ENCODE assay signal across 1 cellular context in genomic region chr17:17812211-17813054, GRCh38.
TF ChIP-seq lines count a peak whose summit lies in the region.

No MANE protein-coding gene starts in this region.

TF ChIP-seq in HepG2, 621 proteins besides CTCF, POLR2A, EP300 and RAD21 (continued from another document and continues in another):
- TF ChIP-seq, protein P1, sequence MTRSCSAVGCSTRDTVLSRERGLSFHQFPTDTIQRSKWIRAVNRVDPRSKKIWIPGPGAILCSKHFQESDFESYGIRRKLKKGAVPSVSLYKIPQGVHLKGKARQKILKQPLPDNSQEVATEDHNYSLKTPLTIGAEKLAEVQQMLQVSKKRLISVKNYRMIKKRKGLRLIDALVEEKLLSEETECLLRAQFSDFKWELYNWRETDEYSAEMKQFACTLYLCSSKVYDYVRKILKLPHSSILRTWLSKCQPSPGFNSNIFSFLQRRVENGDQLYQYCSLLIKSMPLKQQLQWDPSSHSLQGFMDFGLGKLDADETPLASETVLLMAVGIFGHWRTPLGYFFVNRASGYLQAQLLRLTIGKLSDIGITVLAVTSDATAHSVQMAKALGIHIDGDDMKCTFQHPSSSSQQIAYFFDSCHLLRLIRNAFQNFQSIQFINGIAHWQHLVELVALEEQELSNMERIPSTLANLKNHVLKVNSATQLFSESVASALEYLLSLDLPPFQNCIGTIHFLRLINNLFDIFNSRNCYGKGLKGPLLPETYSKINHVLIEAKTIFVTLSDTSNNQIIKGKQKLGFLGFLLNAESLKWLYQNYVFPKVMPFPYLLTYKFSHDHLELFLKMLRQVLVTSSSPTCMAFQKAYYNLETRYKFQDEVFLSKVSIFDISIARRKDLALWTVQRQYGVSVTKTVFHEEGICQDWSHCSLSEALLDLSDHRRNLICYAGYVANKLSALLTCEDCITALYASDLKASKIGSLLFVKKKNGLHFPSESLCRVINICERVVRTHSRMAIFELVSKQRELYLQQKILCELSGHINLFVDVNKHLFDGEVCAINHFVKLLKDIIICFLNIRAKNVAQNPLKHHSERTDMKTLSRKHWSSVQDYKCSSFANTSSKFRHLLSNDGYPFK (CRISPR knock-in tag; IDR thresholded peaks at IDR 0.05; ENCODE audit: borderline replicate concordance) = no peak
- TF ChIP-seq NR2F2 (IDR thresholded peaks at IDR 0.05; ENCODE audit: borderline replicate concordance, low read depth) (peak; percentile 60; the same call in 1 of the 2 replicates), NCOA2 (CRISPR knock-in tag; IDR thresholded peaks at IDR 0.05) (no peak), ZNF432 (CRISPR knock-in tag; IDR thresholded peaks at IDR 0.05; ENCODE audit: borderline replicate concordance) (no peak), FOXJ3 (CRISPR knock-in tag; IDR thresholded peaks at IDR 0.05; ENCODE audit: borderline replicate concordance) (0 out of 2 replicates have a peak, but pooled peaks have one; percentile 24), ZFP1 (CRISPR knock-in tag; IDR thresholded peaks at IDR 0.05) (no peak), ATF1 (CRISPR knock-in tag; IDR thresholded peaks at IDR 0.05) (no peak), ZIK1 (CRISPR knock-in tag; IDR thresholded peaks at IDR 0.05; ENCODE audit: borderline replicate concordance, low read depth) (no peak), PHF20 (CRISPR knock-in tag; IDR thresholded peaks at IDR 0.05) (0 out of 2 replicates have a peak, but pooled peaks have one; percentile 31), WIZ (CRISPR knock-in tag; IDR thresholded peaks at IDR 0.05) (0 out of 2 replicates have a peak, but pooled peaks have one; percentile 22), MXD4 (CRISPR knock-in tag; IDR thresholded peaks at IDR 0.05) (peak; percentile 15; the same call in 1 of the 2 replicates), ZNF430 (CRISPR knock-in tag; IDR thresholded peaks at IDR 0.05) (no peak), PTBP1 (IDR thresholded peaks at IDR 0.05; ENCODE audit: low read depth, low read length, poor library complexity, severe bottlenecking) (peak; percentile 64), USF2 (IDR thresholded peaks at IDR 0.05; ENCODE audit: low read depth, low read length) (no peak), USF2 (CRISPR knock-in tag; IDR thresholded peaks at IDR 0.05; ENCODE audit: borderline replicate concordance) (no peak), TP53 (CRISPR knock-in tag; conservative IDR thresholded peaks at IDR 0.05) (no peak), PITX1 (CRISPR knock-in tag; IDR thresholded peaks at IDR 0.05) (no peak), ZNF878 (CRISPR knock-in tag; IDR thresholded peaks at IDR 0.05) (0 out of 2 replicates have a peak, but pooled peaks have one; percentile 12), ZNF784 (CRISPR knock-in tag; IDR thresholded peaks at IDR 0.05; ENCODE audit: borderline replicate concordance) (no peak), ZNF556 (CRISPR knock-in tag; IDR thresholded peaks at IDR 0.05; ENCODE audit: borderline replicate concordance) (0 out of 2 replicates have a peak, but pooled peaks have one; percentile 37), ZSCAN22 (CRISPR knock-in tag; IDR thresholded peaks at IDR 0.05) (no peak), BORCS8-MEF2B (CRISPR knock-in tag; IDR thresholded peaks at IDR 0.05) (peak; percentile 15; the same call in 1 of the 2 replicates), YEATS4 (CRISPR knock-in tag; IDR thresholded peaks at IDR 0.05; ENCODE audit: borderline replicate concordance) (0 out of 2 replicates have a peak, but pooled peaks have one; percentile 39), IRF9 (CRISPR knock-in tag; IDR thresholded peaks at IDR 0.05; ENCODE audit: borderline replicate concordance) (0 out of 2 replicates have a peak, but pooled peaks have one; percentile 56), IRF1 (CRISPR knock-in tag; IDR thresholded peaks at IDR 0.05; ENCODE audit: low read depth) (no peak), SRSF4 (IDR thresholded peaks at IDR 0.05; ENCODE audit: low read depth, low read length, poor library complexity, severe bottlenecking) (no peak), ZSCAN31 (CRISPR knock-in tag; IDR thresholded peaks at IDR 0.05; ENCODE audit: low read depth) (peak; percentile 79; the same call in 1 of the 2 replicates), TOE1 (CRISPR knock-in tag; IDR thresholded peaks at IDR 0.05) (no peak), ZNF672 (CRISPR knock-in tag; IDR thresholded peaks at IDR 0.05) (no peak), SMAD9 (CRISPR knock-in tag; IDR thresholded peaks at IDR 0.05) (no peak), U2AF1 (optimal IDR thresholded peaks at IDR 0.05; ENCODE audit: low read depth, low read length) (peak; percentile 57), RBM39 (IDR thresholded peaks at IDR 0.05; ENCODE audit: low read depth, low read length, poor library complexity, severe bottlenecking) (peak; percentile 34), KDM4B (CRISPR knock-in tag; IDR thresholded peaks at IDR 0.05) (no peak), SALL1 (CRISPR knock-in tag; IDR thresholded peaks at IDR 0.05) (no peak; the same call in 1 of the 2 replicates), PRPF4 (IDR thresholded peaks at IDR 0.05; ENCODE audit: low read depth, low read length, poor library complexity, severe bottlenecking) (no peak), SNAI1 (CRISPR knock-in tag; IDR thresholded peaks at IDR 0.05; ENCODE audit: borderline replicate concordance) (no peak), ZNF431 (CRISPR knock-in tag; IDR thresholded peaks at IDR 0.05; ENCODE audit: borderline replicate concordance, low read depth) (no peak), MAX (IDR thresholded peaks at IDR 0.05) (peak; percentile 58; the same call in 1 of the 2 replicates), ZEB1 (IDR thresholded peaks at IDR 0.05; ENCODE audit: insufficient replicate concordance, low read depth) (peak; percentile 41)
- TF ChIP-seq, protein P2, sequence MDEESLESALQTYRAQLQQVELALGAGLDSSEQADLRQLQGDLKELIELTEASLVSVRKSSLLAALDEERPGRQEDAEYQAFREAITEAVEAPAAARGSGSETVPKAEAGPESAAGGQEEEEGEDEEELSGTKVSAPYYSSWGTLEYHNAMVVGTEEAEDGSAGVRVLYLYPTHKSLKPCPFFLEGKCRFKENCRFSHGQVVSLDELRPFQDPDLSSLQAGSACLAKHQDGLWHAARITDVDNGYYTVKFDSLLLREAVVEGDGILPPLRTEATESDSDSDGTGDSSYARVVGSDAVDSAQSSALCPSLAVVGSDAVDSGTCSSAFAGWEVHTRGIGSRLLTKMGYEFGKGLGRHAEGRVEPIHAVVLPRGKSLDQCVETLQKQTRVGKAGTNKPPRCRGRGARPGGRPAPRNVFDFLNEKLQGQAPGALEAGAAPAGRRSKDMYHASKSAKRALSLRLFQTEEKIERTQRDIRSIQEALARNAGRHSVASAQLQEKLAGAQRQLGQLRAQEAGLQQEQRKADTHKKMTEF (CRISPR knock-in tag; IDR thresholded peaks at IDR 0.05) = peak; percentile 55; the same call in 1 of the 2 replicates
- TF ChIP-seq, protein P3, sequence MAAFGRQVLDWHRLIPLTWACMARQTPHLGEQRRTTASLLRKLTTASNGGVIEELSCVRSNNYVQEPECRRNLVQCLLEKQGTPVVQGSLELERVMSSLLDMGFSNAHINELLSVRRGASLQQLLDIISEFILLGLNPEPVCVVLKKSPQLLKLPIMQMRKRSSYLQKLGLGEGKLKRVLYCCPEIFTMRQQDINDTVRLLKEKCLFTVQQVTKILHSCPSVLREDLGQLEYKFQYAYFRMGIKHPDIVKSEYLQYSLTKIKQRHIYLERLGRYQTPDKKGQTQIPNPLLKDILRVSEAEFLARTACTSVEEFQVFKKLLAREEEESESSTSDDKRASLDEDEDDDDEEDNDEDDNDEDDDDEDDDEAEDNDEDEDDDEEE (CRISPR knock-in tag; IDR thresholded peaks at IDR 0.05) = no peak
- TF ChIP-seq, protein P4, sequence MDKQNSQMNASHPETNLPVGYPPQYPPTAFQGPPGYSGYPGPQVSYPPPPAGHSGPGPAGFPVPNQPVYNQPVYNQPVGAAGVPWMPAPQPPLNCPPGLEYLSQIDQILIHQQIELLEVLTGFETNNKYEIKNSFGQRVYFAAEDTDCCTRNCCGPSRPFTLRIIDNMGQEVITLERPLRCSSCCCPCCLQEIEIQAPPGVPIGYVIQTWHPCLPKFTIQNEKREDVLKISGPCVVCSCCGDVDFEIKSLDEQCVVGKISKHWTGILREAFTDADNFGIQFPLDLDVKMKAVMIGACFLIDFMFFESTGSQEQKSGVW (CRISPR knock-in tag; IDR thresholded peaks at IDR 0.05; ENCODE audit: borderline replicate concordance) = no peak
- TF ChIP-seq, protein P5, sequence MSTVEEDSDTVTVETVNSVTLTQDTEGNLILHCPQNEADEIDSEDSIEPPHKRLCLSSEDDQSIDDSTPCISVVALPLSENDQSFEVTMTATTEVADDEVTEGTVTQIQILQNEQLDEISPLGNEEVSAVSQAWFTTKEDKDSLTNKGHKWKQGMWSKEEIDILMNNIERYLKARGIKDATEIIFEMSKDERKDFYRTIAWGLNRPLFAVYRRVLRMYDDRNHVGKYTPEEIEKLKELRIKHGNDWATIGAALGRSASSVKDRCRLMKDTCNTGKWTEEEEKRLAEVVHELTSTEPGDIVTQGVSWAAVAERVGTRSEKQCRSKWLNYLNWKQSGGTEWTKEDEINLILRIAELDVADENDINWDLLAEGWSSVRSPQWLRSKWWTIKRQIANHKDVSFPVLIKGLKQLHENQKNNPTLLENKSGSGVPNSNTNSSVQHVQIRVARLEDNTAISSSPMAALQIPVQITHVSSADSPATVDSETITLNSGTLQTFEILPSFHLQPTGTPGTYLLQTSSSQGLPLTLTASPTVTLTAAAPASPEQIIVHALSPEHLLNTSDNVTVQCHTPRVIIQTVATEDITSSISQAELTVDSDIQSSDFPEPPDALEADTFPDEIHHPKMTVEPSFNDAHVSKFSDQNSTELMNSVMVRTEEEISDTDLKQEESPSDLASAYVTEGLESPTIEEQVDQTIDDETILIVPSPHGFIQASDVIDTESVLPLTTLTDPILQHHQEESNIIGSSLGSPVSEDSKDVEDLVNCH (CRISPR knock-in tag; IDR thresholded peaks at IDR 0.05) = no peak
- TF ChIP-seq, protein P6, sequence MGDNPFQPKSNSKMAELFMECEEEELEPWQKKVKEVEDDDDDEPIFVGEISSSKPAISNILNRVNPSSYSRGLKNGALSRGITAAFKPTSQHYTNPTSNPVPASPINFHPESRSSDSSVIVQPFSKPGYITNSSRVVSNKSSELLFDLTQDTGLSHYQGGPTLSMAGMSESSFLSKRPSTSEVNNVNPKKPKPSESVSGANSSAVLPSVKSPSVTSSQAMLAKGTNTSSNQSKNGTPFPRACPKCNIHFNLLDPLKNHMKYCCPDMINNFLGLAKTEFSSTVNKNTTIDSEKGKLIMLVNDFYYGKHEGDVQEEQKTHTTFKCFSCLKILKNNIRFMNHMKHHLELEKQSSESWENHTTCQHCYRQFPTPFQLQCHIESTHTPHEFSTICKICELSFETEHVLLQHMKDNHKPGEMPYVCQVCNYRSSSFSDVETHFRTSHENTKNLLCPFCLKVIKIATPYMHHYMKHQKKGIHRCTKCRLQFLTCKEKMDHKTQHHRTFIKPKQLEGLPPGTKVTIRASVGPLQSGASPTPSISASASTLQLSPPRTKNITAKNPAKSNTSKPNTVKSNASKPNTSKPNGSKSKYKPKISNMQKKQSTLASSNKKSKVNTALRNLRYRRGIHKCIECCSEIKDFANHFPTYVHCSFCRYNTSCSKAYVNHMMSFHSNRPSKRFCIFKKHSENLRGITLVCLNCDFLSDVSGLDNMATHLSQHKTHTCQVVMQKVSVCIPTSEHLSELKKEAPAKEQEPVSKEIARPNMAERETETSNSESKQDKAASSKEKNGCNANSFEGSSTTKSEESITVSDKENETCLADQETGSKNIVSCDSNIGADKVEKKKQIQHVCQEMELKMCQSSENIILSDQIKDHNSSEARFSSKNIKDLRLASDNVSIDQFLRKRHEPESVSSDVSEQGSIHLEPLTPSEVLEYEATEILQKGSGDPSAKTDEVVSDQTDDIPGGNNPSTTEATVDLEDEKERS (CRISPR knock-in tag; IDR thresholded peaks at IDR 0.05) = no peak
